17 cellular contexts compared by ENCODE assay signal in the genomic region with DNA sequence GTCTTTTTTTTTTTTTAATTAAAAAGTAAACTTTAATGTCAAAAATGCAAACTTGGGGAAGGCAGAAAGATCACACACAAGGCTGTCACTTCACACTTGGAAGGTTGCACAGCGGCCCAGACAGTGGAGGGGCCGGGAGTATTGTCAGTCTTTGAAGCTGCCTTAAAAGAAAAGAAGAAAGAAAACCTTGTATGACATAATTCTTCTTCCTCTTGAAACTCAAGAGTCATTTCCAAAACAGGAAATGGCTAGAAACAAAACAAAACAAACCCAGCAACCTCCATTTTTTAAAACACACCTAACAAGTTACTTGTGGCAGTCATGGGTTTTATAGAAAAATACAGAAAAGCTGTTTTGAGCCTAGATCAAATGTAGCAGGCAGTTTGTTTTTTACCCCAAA.
A peak's percentile ranks its signal among the peaks of the same experiment; 100 is the strongest.
DNase-seq lines count a peak whose midpoint lies in the region; ATAC-seq and TF ChIP-seq lines count a peak whose summit lies in the region.
"Had no signal": no experiment of that assay in that cellular context is flagged by ENCODE, and none has a peak within 500 bp of the region (broad histone marks: within the 10 kb centered on the region; RNA-seq: fewer than 3 reads in every experiment).

No MANE protein-coding gene starts in this region.

- no peaks in the 10 kb centered on the region for H3K9me3 ChIP-seq in body of pancreas
- H3K9me3 ChIP-seq: esophagus squamous epithelium had no signal

- TF ChIP-seq POLR2A in body of pancreas (IDR thresholded peaks at IDR 0.05) = no peak

- ATAC-seq in GM21360 (IDR thresholded peaks at IDR 0.05; ENCODE audit: unreplicated experiment) (peak; percentile 45), body of pancreas (no peak)

- H3K4me1 ChIP-seq in body of pancreas = no peaks in the 10 kb centered on the region
- H3K4me1 ChIP-seq: esophagus squamous epithelium had no signal

- no peaks in the 10 kb centered on the region for H3K36me3 ChIP-seq in body of pancreas (replicated peaks in 1 of 2; ENCODE audit: insufficient read depth in 1 of 2, low read depth in 2 of 2)
- H3K36me3 ChIP-seq: esophagus squamous epithelium had no signal

- 74 to 76% methylated on average over 2 of the region's 2 CpGs for WGBS in body of pancreas, 2 donors

- no peaks in the 10 kb centered on the region for H3K27me3 Mint-ChIP-seq in nephron progenitor cell (ENCODE audit: low read depth, poor library complexity)
- H3K27me3 Mint-ChIP-seq: activated CD4-positive, alpha-beta memory T cell treated with anti-CD3 and anti-CD28 coated beads, Interleukin-2, amount 10 ng/mL, durations not matched to agents 7 days and 5 days had no signal

- in situ Hi-C loops in GM13976 (cut with MboI; ENCODE audit: low sequenced_read_pairs, unreplicated experiment) = no loop called here

- TF ChIP-seq CTCF in GM13976 (IDR thresholded peaks at IDR 0.05; ENCODE audit: borderline replicate concordance, control extremely low read depth, extremely low read depth, insufficient read depth, missing control alignments) (no peak), body of pancreas (IDR thresholded peaks at IDR 0.05) (no peak), nephron progenitor cell (IDR thresholded peaks at IDR 0.05) (no peak)

- H3K27ac ChIP-seq in body of pancreas = no peak overlapping the region
- H3K27ac ChIP-seq: esophagus squamous epithelium, HL-60 had no signal

- no peaks in the 10 kb centered on the region for H3K36me3 Mint-ChIP-seq in nephron progenitor cell (ENCODE audit: low read depth)

- no peak overlapping the region for H3K4me3 ChIP-seq in Jurkat, Clone E6-1 (ENCODE audit: low read length)
- H3K4me3 ChIP-seq in body of pancreas = no peak overlapping the region
- H3K4me3 ChIP-seq: esophagus squamous epithelium had no signal

- H3K4me3 Mint-ChIP-seq in nephron progenitor cell = no peak overlapping the region
- H3K4me3 Mint-ChIP-seq: activated CD4-positive, alpha-beta memory T cell treated with anti-CD3 and anti-CD28 coated beads, Interleukin-2, amount 10 ng/mL, durations not matched to agents 7 days and 5 days; activated T-helper 1 cell treated with anti-CD3 and anti-CD28 coated beads, Interleukin-12 subunit alpha, Interleukin-12 subunit beta, Interleukin-2, Interleukin-4 antibody, amounts not matched to agents 30 ng/mL and 10 ng/mL and 1 ng/mL, durations not matched to agents 14 hours and 24 hours and 36 hours had no signal

- DNase-seq in GM13976 (ENCODE audit: low spot score) (peak; percentile 54), iris pigment epithelial cell (ENCODE audit: low read depth) (peak; percentile 29), GDM1 (lab: John Stamatoyannopoulos, UW) (no peak), body of pancreas (no peak), hippocampal formation (lab: John Stamatoyannopoulos, UW) (no peak), nephron progenitor cell (no peak)
- DNase-seq in Jurkat, Clone E6-1 (ENCODE audit: low read depth, low spot score) = peak; percentile 25
- DNase-seq: activated CD4-positive, alpha-beta memory T cell treated with anti-CD3 and anti-CD28 coated beads, Interleukin-2, amount 10 ng/mL, durations not matched to agents 7 days and 5 days; amniotic stem cell; esophagus squamous epithelium; hypothalamus; NCI-H146; NCI-H446; OCI-M1 had no signal

- peaks cover 7% of the 10 kb centered on the region for H3K4me1 Mint-ChIP-seq in nephron progenitor cell

- H3K27me3 ChIP-seq in body of pancreas = no peaks in the 10 kb centered on the region
- H3K27me3 ChIP-seq: esophagus squamous epithelium had no signal

- no peaks in the 10 kb centered on the region for H3K9me3 Mint-ChIP-seq in nephron progenitor cell
- H3K9me3 Mint-ChIP-seq: activated CD4-positive, alpha-beta memory T cell treated with anti-CD3 and anti-CD28 coated beads, Interleukin-2, amount 10 ng/mL, durations not matched to agents 7 days and 5 days; activated T-helper 1 cell treated with anti-CD3 and anti-CD28 coated beads, Interleukin-12 subunit alpha, Interleukin-12 subunit beta, Interleukin-2, Interleukin-4 antibody, amounts not matched to agents 30 ng/mL and 10 ng/mL and 1 ng/mL, durations not matched to agents 14 hours and 24 hours and 36 hours had no signal

- intact Hi-C loops in body of pancreas (cut with DNase I) = no loop called here

- H3K27ac Mint-ChIP-seq in nephron progenitor cell = no peak overlapping the region
- H3K27ac Mint-ChIP-seq: activated CD4-positive, alpha-beta memory T cell treated with anti-CD3 and anti-CD28 coated beads, Interleukin-2, amount 10 ng/mL, durations not matched to agents 7 days and 5 days; activated T-helper 1 cell treated with anti-CD3 and anti-CD28 coated beads, Interleukin-12 subunit alpha, Interleukin-12 subunit beta, Interleukin-2, Interleukin-4 antibody, amounts not matched to agents 30 ng/mL and 10 ng/mL and 1 ng/mL, durations not matched to agents 14 hours and 24 hours and 36 hours had no signal

Comparison
In these comparisons a context has a peak if more than half of its experiments do, and no peak if none do; other contexts are left out.
1. DNase-seq: peak in GM13976 (single experiment), Jurkat, Clone E6-1 (single experiment) and iris pigment epithelial cell (single experiment); none in GDM1 (single experiment), body of pancreas (0 of 4), hippocampal formation (0 of 2) and nephron progenitor cell (single experiment).